18 cellular contexts compared by ENCODE assay signal in genomic region chr11:2664886-2665746, GRCh38.
"Had no signal": no experiment of that assay in that cellular context is flagged by ENCODE, and none has a peak within 500 bp of the region (broad histone marks: within the 10 kb centered on the region; RNA-seq: fewer than 3 reads in every experiment).

No MANE protein-coding gene starts in this region.

- H3K4me1 Mint-ChIP-seq: activated naive CD4-positive, alpha-beta T cell treated with anti-CD3 and anti-CD28 coated beads, Interleukin-2, amount 10 ng/mL, durations not matched to agents 7 days and 5 days had no signal

- H3K4me3 ChIP-seq: body of pancreas, mucosa of descending colon, tibial artery, uterus had no signal

- H3K4me3 Mint-ChIP-seq: activated naive CD4-positive, alpha-beta T cell treated with anti-CD3 and anti-CD28 coated beads, Interleukin-2, amount 10 ng/mL, durations not matched to agents 7 days and 5 days; dendritic cell treated with granulocyte-macrophage colony-stimulating factor and Interleukin-4, amounts not matched to agents 40 ng/mL and 50 ng/mL, for 4 days; effector memory CD8-positive, alpha-beta T cell; naive thymus-derived CD8-positive, alpha-beta T cell had no signal

- ATAC-seq: body of pancreas; effector memory CD8-positive, alpha-beta T cell; left cardiac atrium; mucosa of descending colon; naive thymus-derived CD8-positive, alpha-beta T cell had no signal

- H3K27ac ChIP-seq: body of pancreas, tibial artery, uterus had no signal

- H3K36me3 ChIP-seq: tibial artery, uterus had no signal

- H3K27me3 ChIP-seq: body of pancreas, tibial artery, uterus had no signal

- H3K4me1 ChIP-seq: tibial artery, uterus had no signal

- H3K27me3 Mint-ChIP-seq: activated naive CD4-positive, alpha-beta T cell treated with anti-CD3 and anti-CD28 coated beads, Interleukin-2, amount 10 ng/mL, durations not matched to agents 7 days and 5 days; dendritic cell treated with granulocyte-macrophage colony-stimulating factor and Interleukin-4, amounts not matched to agents 40 ng/mL and 50 ng/mL, for 4 days; naive thymus-derived CD8-positive, alpha-beta T cell had no signal

- DNase-seq: activated CD4-positive, alpha-beta T cell treated with anti-CD3 and anti-CD28 coated beads for 1 hour; activated CD8-positive, alpha-beta memory T cell treated with anti-CD3 and anti-CD28 coated beads for 24 hours; activated naive CD4-positive, alpha-beta T cell treated with anti-CD3 and anti-CD28 coated beads, Interleukin-2, amount 10 ng/mL, durations not matched to agents 7 days and 5 days; amniotic stem cell; central memory CD4-positive, alpha-beta T cell; effector memory CD8-positive, alpha-beta T cell; left cardiac atrium; mucosa of descending colon; nucleus accumbens; stimulated activated CD4-positive, alpha-beta T cell treated with anti-CD3 and anti-CD28 coated beads, Interleukin-15, amount 100 ng/mL, for 24 hours; stimulated activated CD4-positive, alpha-beta T cell treated with anti-CD3 and anti-CD28 coated beads, Interleukin-4, amount 100 ng/mL, for 24 hours; T-helper 9 cell had no signal

- H3K27ac Mint-ChIP-seq: activated naive CD4-positive, alpha-beta T cell treated with anti-CD3 and anti-CD28 coated beads, Interleukin-2, amount 10 ng/mL, durations not matched to agents 7 days and 5 days; activated T-helper 2 cell treated with anti-CD3 and anti-CD28 coated beads, Interferon-gamma antibody, Interleukin-2, Interleukin-4, amounts not matched to agents 10 μg/mL and 5 μg/mL and 100 μg/mL, durations not matched to agents 14 hours and 24 hours and 36 hours; dendritic cell treated with granulocyte-macrophage colony-stimulating factor and Interleukin-4, amounts not matched to agents 40 ng/mL and 50 ng/mL, for 4 days; effector memory CD8-positive, alpha-beta T cell had no signal
